9 cellular contexts compared by ENCODE assay signal in genomic region chr12:53618340-53618739, GRCh38. TPM values are rescaled to one million over a fixed set of nuclear protein-coding genes. Genes with fewer than 3 reads are reported as not detected.
A peak's percentile ranks its signal among the peaks of the same experiment; 100 is the strongest.
DNase-seq lines count a peak whose midpoint lies in the region; ATAC-seq and TF ChIP-seq lines count a peak whose summit lies in the region.
"Had no signal": no experiment of that assay in that cellular context is flagged by ENCODE, and none has a peak within 500 bp of the region (broad histone marks: within the 10 kb centered on the region; RNA-seq: fewer than 3 reads in every experiment).

No MANE protein-coding gene starts in this region.

- H3K27ac Mint-ChIP-seq in stimulated activated naive B cell treated with anti-CD40 and anti-IgM and Interleukin-4, amounts not matched to agents 10 μg/mL and 1 μg/mL and 100 μg/mL, for 72 hours: peak overlapping the region; percentile 82

- H3K79me2 ChIP-seq in SK-N-SH (ENCODE audit: insufficient read depth): peaks cover 93% of the 10 kb centered on the region

- no peak for DNase-seq in SK-N-SH
- peak; percentile 53 for DNase-seq in RPMI8226
- peak; percentile 47 to 57 for DNase-seq in erythroblast (lab: John Stamatoyannopoulos, UW)
- DNase-seq in stimulated activated naive B cell treated with anti-CD40 and anti-IgM and Interleukin-4, amounts not matched to agents 10 μg/mL and 1 μg/mL and 100 μg/mL, for 72 hours: no peak
- DNase-seq in NCI-H1436 (lab: John Stamatoyannopoulos, UW): no peak
- DNase-seq in superior temporal gyrus (ENCODE audit: extremely low spot score): no peak
- DNase-seq in effector CD4-positive, alpha-beta T cell: no peak
- DNase-seq: 8988T had no signal

- H3K9me2 ChIP-seq in SK-N-SH: no peaks in the 10 kb centered on the region

- H3K27ac ChIP-seq in SK-N-SH (ENCODE audit: low read depth in 2 of 2, low read length in 1 of 2): peak overlapping the region in 1 of 2 experiments; percentile 13; a peak in 1 of 4 replicates

- H3K27me3 ChIP-seq in SK-N-SH (ENCODE audit: insufficient read depth): no peaks in the 10 kb centered on the region

- CTCF ChIA-PET in SK-N-SH (lab: Yijun Ruan, JAX): interaction anchor here (1.0 kb wide), 1 partner anchor 57 kb away, joined by 3 read pairs; the partner anchor contains the start of gene ATP5MC2

- ATAC-seq in SK-N-SH treated with all-trans-retinoic acid at 6 μM for 48 hours: no peak
- no peak for ATAC-seq in stimulated activated naive B cell treated with anti-CD40 and anti-IgM and Interleukin-4, amounts not matched to agents 10 μg/mL and 1 μg/mL and 100 μg/mL, for 72 hours (replicated peaks)

- no peak for TF ChIP-seq RAD21 in SK-N-SH (IDR thresholded peaks at IDR 0.05; ENCODE audit: low read length)

- peaks cover 15 to 32% of the 10 kb centered on the region in 2 donors for H3K4me1 Mint-ChIP-seq in stimulated activated naive B cell treated with anti-CD40 and anti-IgM and Interleukin-4, amounts not matched to agents 10 μg/mL and 1 μg/mL and 100 μg/mL, for 72 hours

- H3K36me3 ChIP-seq in SK-N-SH (replicated peaks in 1 of 2; ENCODE audit: control insufficient read depth in 1 of 2, insufficient read depth in 2 of 2, low read length in 1 of 2): no peaks in the 10 kb centered on the region

- H3K9me3 ChIP-seq in SK-N-SH: no peaks in the 10 kb centered on the region

- peaks cover 0 to 9% of the 10 kb centered on the region in 2 experiments; a peak in 1 of 4 replicates for H3K4me1 ChIP-seq in SK-N-SH (ENCODE audit: control insufficient read depth in 1 of 2, insufficient read depth in 2 of 2, low read depth in 1 of 2, low read length in 1 of 2)

- TF ChIP-seq CTCF in SK-N-SH (IDR thresholded peaks at IDR 0.05): no peak

- H3K36me3 Mint-ChIP-seq in stimulated activated naive B cell treated with anti-CD40 and anti-IgM and Interleukin-4, amounts not matched to agents 10 μg/mL and 1 μg/mL and 100 μg/mL, for 72 hours: peaks cover 16 to 21% of the 10 kb centered on the region in 2 donors

- no peak for TF ChIP-seq EP300 in SK-N-SH (IDR thresholded peaks at IDR 0.05; ENCODE audit: borderline replicate concordance in 1 of 2, low read depth in 1 of 2, low read length in 1 of 2)

- H3K9ac ChIP-seq in SK-N-SH: no peak overlapping the region

- H3K4me3 ChIP-seq in SK-N-SH (ENCODE audit: low read depth in 2 of 2, low read length in 1 of 2): no peak overlapping the region

- H3K4me3 Mint-ChIP-seq in stimulated activated naive B cell treated with anti-CD40 and anti-IgM and Interleukin-4, amounts not matched to agents 10 μg/mL and 1 μg/mL and 100 μg/mL, for 72 hours: peak overlapping the region; percentile 62 to 75

- H3K27me3 Mint-ChIP-seq in stimulated activated naive B cell treated with anti-CD40 and anti-IgM and Interleukin-4, amounts not matched to agents 10 μg/mL and 1 μg/mL and 100 μg/mL, for 72 hours: no peaks in the 10 kb centered on the region

- no peaks in the 10 kb centered on the region for H3K9me3 Mint-ChIP-seq in stimulated activated naive B cell treated with anti-CD40 and anti-IgM and Interleukin-4, amounts not matched to agents 10 μg/mL and 1 μg/mL and 100 μg/mL, for 72 hours

- 76% methylated on average over 2 of the region's 2 CpGs for WGBS in SK-N-SH (ENCODE audit: low lambda C conversion rate)

- H3K4me2 ChIP-seq in SK-N-SH: 0 out of 2 replicates have a peak overlapping the region, but pooled peaks have one; percentile 26

- POLR2A ChIA-PET in SK-N-SH (lab: Yijun Ruan, JAX): no interaction called here

- no peak for TF ChIP-seq POLR2A in erythroblast (IDR thresholded peaks at IDR 0.05; ENCODE audit: low read length)

- no peak overlapping the region for H2AFZ ChIP-seq in SK-N-SH (ENCODE audit: low read depth)

- no peaks in the 10 kb centered on the region; the same call in 1 of the 2 replicates for H4K20me1 ChIP-seq in SK-N-SH (ENCODE audit: insufficient read depth)

- H3F3A ChIP-seq in SK-N-SH (replicated peaks; ENCODE audit: insufficient read depth): peaks cover 4% of the 10 kb centered on the region

TF ChIP-seq in SK-N-SH, 30 proteins besides CTCF, POLR2A, EP300 and RAD21:
- no peak for TF ChIP-seq POLR2AphosphoS5 (IDR thresholded peaks at IDR 0.05; ENCODE audit: low read depth, low read length)
- no peak for TF ChIP-seq GATA2 (CRISPR knock-in tag; IDR thresholded peaks at IDR 0.05)
- TF ChIP-seq ZBTB33 (IDR thresholded peaks at IDR 0.05; ENCODE audit: borderline replicate concordance, low read depth): no peak
- no peak for TF ChIP-seq NRF1 (IDR thresholded peaks at IDR 0.05; ENCODE audit: low read depth, low read length)
- TF ChIP-seq MEF2A (IDR thresholded peaks at IDR 0.05; ENCODE audit: borderline replicate concordance, low read depth): no peak
- TF ChIP-seq JUND (IDR thresholded peaks at IDR 0.05): no peak
- no peak for TF ChIP-seq PBX3 (IDR thresholded peaks at IDR 0.05)
- no peak for TF ChIP-seq GABPA (IDR thresholded peaks at IDR 0.05; ENCODE audit: low read depth)

TF ChIP-seq in SK-N-SH treated with all-trans-retinoic acid at 6 μM for 48 hours, 23 proteins besides CTCF, POLR2A, EP300 and RAD21 (continues in another document):
- no peak for TF ChIP-seq ZNF70 (CRISPR knock-in tag; IDR thresholded peaks at IDR 0.05)
- TF ChIP-seq ARNTL (CRISPR knock-in tag; IDR thresholded peaks at IDR 0.05; ENCODE audit: borderline replicate concordance, low read depth): no peak
- TF ChIP-seq BACH2 (CRISPR knock-in tag; IDR thresholded peaks at IDR 0.05; ENCODE audit: borderline replicate concordance): no peak
- no peak for TF ChIP-seq TSHZ2 (CRISPR knock-in tag; IDR thresholded peaks at IDR 0.05)
- no peak for TF ChIP-seq GLIS3 (CRISPR knock-in tag; IDR thresholded peaks at IDR 0.05)
- TF ChIP-seq OSR1 (CRISPR knock-in tag; IDR thresholded peaks at IDR 0.05): no peak
- TF ChIP-seq PPARA (CRISPR knock-in tag; IDR thresholded peaks at IDR 0.05; ENCODE audit: borderline replicate concordance): no peak
- TF ChIP-seq, protein P1, sequence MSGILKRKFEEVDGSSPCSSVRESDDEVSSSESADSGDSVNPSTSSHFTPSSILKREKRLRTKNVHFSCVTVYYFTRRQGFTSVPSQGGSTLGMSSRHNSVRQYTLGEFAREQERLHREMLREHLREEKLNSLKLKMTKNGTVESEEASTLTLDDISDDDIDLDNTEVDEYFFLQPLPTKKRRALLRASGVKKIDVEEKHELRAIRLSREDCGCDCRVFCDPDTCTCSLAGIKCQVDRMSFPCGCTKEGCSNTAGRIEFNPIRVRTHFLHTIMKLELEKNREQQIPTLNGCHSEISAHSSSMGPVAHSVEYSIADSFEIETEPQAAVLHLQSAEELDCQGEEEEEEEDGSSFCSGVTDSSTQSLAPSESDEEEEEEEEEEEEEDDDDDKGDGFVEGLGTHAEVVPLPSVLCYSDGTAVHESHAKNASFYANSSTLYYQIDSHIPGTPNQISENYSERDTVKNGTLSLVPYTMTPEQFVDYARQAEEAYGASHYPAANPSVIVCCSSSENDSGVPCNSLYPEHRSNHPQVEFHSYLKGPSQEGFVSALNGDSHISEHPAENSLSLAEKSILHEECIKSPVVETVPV (CRISPR knock-in tag; IDR thresholded peaks at IDR 0.05): no peak
- TF ChIP-seq ZNF8 (CRISPR knock-in tag; IDR thresholded peaks at IDR 0.05): no peak
- TF ChIP-seq CREB5 (CRISPR knock-in tag; IDR thresholded peaks at IDR 0.05; ENCODE audit: low read depth): no peak

RNA-seq across cellular contexts. Expression of gene ATF7, which starts 7.8 kb away (rescaled TPM):
- polyA plus RNA-seq in SK-N-SH (2012; rRNA removed): 12.8 and 17.3 TPM in 2 replicates
- 10.6 and 10.9 TPM in 2 replicates for polyA plus RNA-seq in SK-N-SH (2012; cell fraction: cytosol; rRNA removed)
- polyA plus RNA-seq in SK-N-SH (2012; cell fraction: nucleus; rRNA removed): 24.9 and 25.3 TPM in 2 replicates

RNA-seq across cellular contexts. Expression of gene ATP5MC2, which starts 57.5 kb away (rescaled TPM):
- polyA plus RNA-seq in SK-N-SH (2012; rRNA removed): 309 and 319 TPM in 2 replicates
- 231 and 288 TPM in 2 replicates for polyA plus RNA-seq in SK-N-SH (2012; cell fraction: cytosol; rRNA removed)
- polyA plus RNA-seq in SK-N-SH (2012; cell fraction: nucleus; rRNA removed): 116 and 117 TPM in 2 replicates

Comparison
In these comparisons a context has a peak if more than half of its experiments do, and no peak if none do; other contexts are left out.
1. DNase-seq: peak in RPMI8226 (single experiment) and erythroblast (2 of 2); none in SK-N-SH (single experiment), stimulated activated naive B cell treated with anti-CD40 and anti-IgM and Interleukin-4, amounts not matched to agents 10 μg/mL and 1 μg/mL and 100 μg/mL, for 72 hours (single experiment), NCI-H1436 (single experiment), superior temporal gyrus (single experiment) and effector CD4-positive, alpha-beta T cell (single experiment).